In genomic region chr2:96305979-96306308, GRCh38 we compare ENCODE assay signal across 8 cellular contexts. TPM values are rescaled to one million over a fixed set of nuclear protein-coding genes. Genes with fewer than 3 reads are reported as not detected.
DNase-seq lines count a peak whose midpoint lies in the region; ATAC-seq and TF ChIP-seq lines count a peak whose summit lies in the region.

No MANE protein-coding gene starts in this region.

- H3K4me1 ChIP-seq in HAP-1 = peaks cover 12% of the 10 kb centered on the region

- ATAC-seq in HG02678 (IDR thresholded peaks at IDR 0.05; ENCODE audit: unreplicated experiment) = no peak
- ATAC-seq in HG03469 (IDR thresholded peaks at IDR 0.05; ENCODE audit: unreplicated experiment) = no peak

- H3K4me3 ChIP-seq in HAP-1 (peak overlapping the region; percentile 91), WI38 (ENCODE audit: low read depth, low read length) (peak overlapping the region; percentile 100), skin epidermis (peak overlapping the region; percentile 47 to 96 (median 67))

- in situ Hi-C loops in HAP-1 (cut with MboI; ENCODE audit: low sequenced_read_pairs) = no loop called here

- peak overlapping the region; percentile 99 for H3K4me3 Mint-ChIP-seq in glutamatergic neuron (ENCODE audit: unreplicated experiment)

- DNase-seq in HAP-1 (ENCODE audit: low spot score in 2 of 2) (no peak), glutamatergic neuron (no peak), NCI-H2196 treated with DMSO at 0.1 percent for 48 hours (lab: John Stamatoyannopoulos, UW; ENCODE audit: unreplicated experiment) (no peak), NCI-H226 (no peak)

- no peaks in the 10 kb centered on the region for H3K27me3 ChIP-seq in HAP-1 (ENCODE audit: low read depth)

- no peaks in the 10 kb centered on the region for H3K36me3 Mint-ChIP-seq in glutamatergic neuron (ENCODE audit: unreplicated experiment)

- H3K9me3 ChIP-seq in HAP-1 = no peaks in the 10 kb centered on the region

- peaks cover 36% of the 10 kb centered on the region for H3K36me3 ChIP-seq in HAP-1 (replicated peaks)

- H3K27me3 Mint-ChIP-seq in glutamatergic neuron (ENCODE audit: unreplicated experiment) = no peaks in the 10 kb centered on the region

- H3K27ac Mint-ChIP-seq in glutamatergic neuron (ENCODE audit: unreplicated experiment) = peak overlapping the region; percentile 93

- TF ChIP-seq CTCF in WI38 (IDR thresholded peaks at IDR 0.05; ENCODE audit: low read depth, low read length) (no peak), glutamatergic neuron (IDR thresholded peaks at IDR 0.05; ENCODE audit: partially characterized antibody, unreplicated experiment) (no peak)

- peaks cover 6% of the 10 kb centered on the region for H3K9me3 Mint-ChIP-seq in glutamatergic neuron (ENCODE audit: unreplicated experiment)

- peaks cover 10% of the 10 kb centered on the region for H3K4me1 Mint-ChIP-seq in glutamatergic neuron (ENCODE audit: low read depth, unreplicated experiment)

- H3K27ac ChIP-seq in skin epidermis = peak overlapping the region; percentile 68 to 96 (median 88)

RNA-seq across cellular contexts. Expression of gene SNRNP200, which starts 0.6 kb away (rescaled TPM):
- total RNA-seq in glutamatergic neuron (ENCODE audit: unreplicated experiment) = 136 TPM

RNA-seq across cellular contexts. Expression of gene ITPRIPL1, which starts 19.2 kb away (rescaled TPM):
- 0.56 TPM for total RNA-seq in glutamatergic neuron (ENCODE audit: unreplicated experiment)

RNA-seq across cellular contexts. Expression of gene NCAPH, which starts 29.6 kb away (rescaled TPM):
- 6.6 TPM for total RNA-seq in glutamatergic neuron (ENCODE audit: unreplicated experiment)

RNA-seq across cellular contexts. Expression of gene CIAO1, which starts 39.9 kb away (rescaled TPM):
- total RNA-seq in glutamatergic neuron (ENCODE audit: unreplicated experiment) = 68.1 TPM

RNA-seq across cellular contexts. Expression of gene TMEM127, which starts 40.1 kb away (rescaled TPM):
- 32.5 TPM for total RNA-seq in glutamatergic neuron (ENCODE audit: unreplicated experiment)
